In the genomic region with DNA sequence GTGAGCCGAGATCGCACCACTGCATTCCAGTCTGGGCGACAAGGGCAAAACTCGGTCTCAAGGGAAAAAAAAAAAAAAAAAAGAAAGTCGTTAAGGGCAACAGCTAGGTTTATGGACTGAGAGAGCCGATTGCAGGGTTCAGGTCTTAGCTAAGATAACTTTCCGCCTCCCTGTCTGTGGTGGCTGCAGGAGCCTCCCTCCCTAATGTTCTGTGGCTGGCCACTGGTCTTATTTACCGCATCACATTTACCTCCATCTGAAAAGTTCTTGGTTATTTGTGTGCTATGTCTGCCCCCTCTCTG, we compare ENCODE assay signal across 9 cellular contexts. TPM values are rescaled to one million over a fixed set of nuclear protein-coding genes. Genes with fewer than 3 reads are reported as not detected.
DNase-seq lines count a peak whose midpoint lies in the region; ATAC-seq, FAIRE-seq and TF ChIP-seq lines count a peak whose summit lies in the region.
"Had no signal": no experiment of that assay in that cellular context is flagged by ENCODE, and none has a peak within 500 bp of the region (broad histone marks: within the 10 kb centered on the region; RNA-seq: fewer than 3 reads in every experiment).

No MANE protein-coding gene starts in this region.

- FAIRE-seq in GM12878 (lab: Jason Lieb, UNC) (no peak), HTR-8/SVneo (lab: Jason Lieb, UNC) (no peak)
- FAIRE-seq: G401.6 had no signal

- RAD21 ChIA-PET in GM12878 (lab: Charles Lee; ENCODE audit: unreplicated experiment) = interaction anchor here (1.0 kb wide), 1 partner anchor 164 kb away, joined by 6 read pairs; no protein-coding TSS in a partner anchor

- DNase-seq in GM12878 (ENCODE audit: low read depth, low spot score) (no peak), activated gamma-delta T cell (lab: John Stamatoyannopoulos, UW) (no peak), NCI-H345 treated with DMSO at 0.1 percent for 48 hours (lab: John Stamatoyannopoulos, UW; ENCODE audit: unreplicated experiment) (no peak), NK-92 (lab: John Stamatoyannopoulos, UW; ENCODE audit: unreplicated experiment) (no peak), HTR-8/SVneo (ENCODE audit: insufficient read length, low spot score) (no peak)

- no peak for TF ChIP-seq POLR2A in GM12878 (IDR thresholded peaks at IDR 0.05; ENCODE audit: low read depth, low read length)

- in situ Hi-C loops in GM12878 (cut with MboI) = no loop called here

- CTCF ChIA-PET in GM12878 (lab: Yijun Ruan, JAX) = interaction anchor here (0.6 to 2.1 kb wide), 5 partner anchors 53 to 240 kb away, joined by 3 to 6 read pairs (median 3); partner anchors contain the start of gene REX1BD

- POLR2A ChIA-PET in GM12878 (lab: Charles Lee) = interaction anchor here (0.6 to 1.0 kb wide), 5 partner anchors 93 to 551 kb away, joined by 3 to 6 read pairs (median 3); partner anchors contain the start of genes COPE and DDX49

- peak overlapping the region; percentile 78 for H3K9ac ChIP-seq in GM12878 (ENCODE audit: control insufficient read depth, insufficient read depth, low read length)

- TF ChIP-seq CTCF in 22Rv1 (IDR thresholded peaks at IDR 0.05) = no peak
- TF ChIP-seq CTCF in GM12878 (IDR thresholded peaks at IDR 0.05 in 2 of 3, conservative IDR thresholded peaks at IDR 0.05 in 1 of 3; ENCODE audit: control insufficient read depth in 2 of 3, extremely low read depth in 1 of 3, insufficient read depth in 1 of 3, low read depth in 3 of 3, low read length in 3 of 3) = no peak; a peak in 1 of 6 replicates

- H3K36me3 ChIP-seq in GM12878 (ENCODE audit: control insufficient read depth in 2 of 2, insufficient read depth in 2 of 2, low read length in 1 of 2) (no peaks in the 10 kb centered on the region), mesodermal cell (ENCODE audit: control insufficient read depth, insufficient read depth, low read length) (no peaks in the 10 kb centered on the region)

- BruUV-seq in GM12878 (replicated peaks; lab: Mats Ljungman, UMichigan) = no TSS peak

- ATAC-seq in HG03196 (IDR thresholded peaks at IDR 0.05; ENCODE audit: unreplicated experiment) = peak; percentile 8
- ATAC-seq in GM12878 = no peak; the same call in 2 of the 3 replicates

- no peaks in the 10 kb centered on the region for H3K27me3 ChIP-seq in GM12878 (replicated peaks in 1 of 2; ENCODE audit: control insufficient read depth in 2 of 2, insufficient read depth in 2 of 2, low read length in 1 of 2)

- peak overlapping the region; percentile 58 for H3K27ac ChIP-seq in 22Rv1
- H3K27ac ChIP-seq in GM12878 (ENCODE audit: control insufficient read depth, insufficient read depth) = no peak overlapping the region
- peak overlapping the region; percentile 45 for H3K27ac ChIP-seq in mesodermal cell (ENCODE audit: low read depth, low read length, severe bottlenecking)

- H3K9me3 ChIP-seq in GM12878 (replicated peaks; ENCODE audit: control insufficient read depth, insufficient read depth, low read length) (no peaks in the 10 kb centered on the region), mesodermal cell (ENCODE audit: control insufficient read depth, low read length) (no peaks in the 10 kb centered on the region)

- peak overlapping the region; percentile 97 for H2AFZ ChIP-seq in GM12878 (ENCODE audit: control insufficient read depth, low read depth, low read length)

- TF ChIP-seq EP300 in GM12878 (IDR thresholded peaks at IDR 0.05; ENCODE audit: borderline replicate concordance in 1 of 2, control insufficient read depth in 1 of 2, low read depth in 2 of 2, low read length in 2 of 2) = no peak

- H4K20me1 ChIP-seq in GM12878 (ENCODE audit: control insufficient read depth, insufficient read depth) = no peaks in the 10 kb centered on the region

- peak overlapping the region; percentile 61 for H3K4me3 ChIP-seq in GM12878
- peak overlapping the region; percentile 49 for H3K4me3 ChIP-seq in mesodermal cell (ENCODE audit: extremely low read depth, insufficient read depth, low read length, poor library complexity, severe bottlenecking)

- peaks cover 12% of the 10 kb centered on the region for H3K4me1 ChIP-seq in GM12878 (ENCODE audit: control insufficient read depth, insufficient read depth, low read length)
- H3K4me1 ChIP-seq in mesodermal cell (ENCODE audit: control insufficient read depth, insufficient read depth, low read length, poor library complexity, severe bottlenecking) = peaks cover 5% of the 10 kb centered on the region

- SMC1A ChIA-PET in GM12878 (lab: Charles Lee; ENCODE audit: uncharacterized antibody, unreplicated experiment) = interaction anchor here (0.6 to 1.4 kb wide), 3 partner anchors 10 to 111 kb away, joined by 3 to 4 read pairs (median 3); partner anchors contain the start of gene UBA52

- H3K4me2 ChIP-seq in GM12878 (ENCODE audit: control insufficient read depth, insufficient read depth) = peak overlapping the region; percentile 98

- intact Hi-C loops in GM12878 (cut with micrococcal nuclease; ENCODE audit: unreplicated experiment) = loop anchor here (10.0 kb wide), 1 partner anchor 162 kb away; no protein-coding TSS in a partner anchor

- WGBS in GM12878 (ENCODE audit: insufficient coverage, insufficient replicate concordance, low lambda C conversion rate, missing lambda C conversion rate) = 34% methylated on average over 5 of the region's 8 CpGs
- WGBS in mesodermal cell (ENCODE audit: insufficient coverage in 2 of 2), 2 experiments = 86 to 94% methylated on average over 4 to 5 of the region's 8 CpGs

- no peak for TF ChIP-seq RAD21 in GM12878 (IDR thresholded peaks at IDR 0.05; ENCODE audit: insufficient read depth, low read depth, low read length)

- no peaks in the 10 kb centered on the region; the same call in 1 of the 2 replicates for H3K79me2 ChIP-seq in GM12878 (ENCODE audit: control insufficient read depth, insufficient read depth, low read length)

TF ChIP-seq in GM12878, 131 proteins besides CTCF, POLR2A, EP300 and RAD21:
- TF ChIP-seq EED (IDR thresholded peaks at IDR 0.05; ENCODE audit: low read depth) = no peak
- no peak for TF ChIP-seq ZNF207 (IDR thresholded peaks at IDR 0.05; ENCODE audit: borderline replicate concordance)
- TF ChIP-seq ZNF24 (IDR thresholded peaks at IDR 0.05) = no peak
- TF ChIP-seq, protein P1, sequence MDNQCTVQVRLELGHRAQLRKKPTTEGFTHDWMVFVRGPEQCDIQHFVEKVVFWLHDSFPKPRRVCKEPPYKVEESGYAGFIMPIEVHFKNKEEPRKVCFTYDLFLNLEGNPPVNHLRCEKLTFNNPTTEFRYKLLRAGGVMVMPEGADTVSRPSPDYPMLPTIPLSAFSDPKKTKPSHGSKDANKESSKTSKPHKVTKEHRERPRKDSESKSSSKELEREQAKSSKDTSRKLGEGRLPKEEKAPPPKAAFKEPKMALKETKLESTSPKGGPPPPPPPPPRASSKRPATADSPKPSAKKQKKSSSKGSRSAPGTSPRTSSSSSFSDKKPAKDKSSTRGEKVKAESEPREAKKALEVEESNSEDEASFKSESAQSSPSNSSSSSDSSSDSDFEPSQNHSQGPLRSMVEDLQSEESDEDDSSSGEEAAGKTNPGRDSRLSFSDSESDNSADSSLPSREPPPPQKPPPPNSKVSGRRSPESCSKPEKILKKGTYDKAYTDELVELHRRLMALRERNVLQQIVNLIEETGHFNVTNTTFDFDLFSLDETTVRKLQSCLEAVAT (IDR thresholded peaks at IDR 0.05) = 0 out of 2 replicates have a peak, but pooled peaks have one; percentile 12

RNA-seq across cellular contexts. Expression of gene CRTC1, which starts 0.7 kb away (rescaled TPM):
- total RNA-seq in GM12878 (2013; cell fraction: nucleolus; rRNA removed) = 6.6 and 7.9 TPM in 2 replicates
- total RNA-seq in GM12878 (2014; rRNA removed) = 0.82 and 1.3 TPM in 2 replicates
- total RNA-seq in GM12878 (2014; rRNA removed; fragmentation: Illumina TruSeq; extraction: Trizol) = 0.28 and 0.31 TPM in 2 replicates
- total RNA-seq in GM12878 (2021) = 3.5 and 4.6 TPM in 2 replicates
- polyA plus RNA-seq in GM12878 (2011; ENCODE audit: low read depth) = 0.39 TPM
- 0.37 and 0.50 TPM in 2 replicates for polyA plus RNA-seq in GM12878 (2011; rRNA removed)
- polyA plus RNA-seq in GM12878 (2011; cell fraction: cytosol; rRNA removed) = 0.37 and 1.1 TPM in 2 replicates
- 10.9 and 15.4 TPM in 2 replicates for polyA plus RNA-seq in GM12878 (2011; cell fraction: nucleus; rRNA removed)
- 2.2 and 2.5 TPM in 2 replicates for polyA plus RNA-seq in GM12878 (2012)
- 0.65 and 0.78 TPM in 2 replicates for polyA plus RNA-seq in GM12878 (2014; fragmentation: Illumina TruSeq; extraction: Trizol)
- polyA plus RNA-seq in GM12878 (2014; fragmentation: Nextera tagmentation; extraction: Ambion mirVana) = under 1 TPM in 1 of 2 experiments, not detected in 1; 0.02 TPM
- 2.5 and 2.6 TPM in 2 replicates for polyA plus RNA-seq in GM12878 (2014; rRNA removed)
- polyA plus RNA-seq in GM12878 (2016; fragmentation: Nextera tagmentation; extraction: Ambion mirVana) = 1 to 10 TPM; 1.1 TPM
- polyA minus RNA-seq in GM12878 (2011; rRNA and poly(A)+ RNA removed) = 0.29 and 0.93 TPM in 2 replicates
- polyA minus RNA-seq in GM12878 (2011; cell fraction: cytosol; rRNA and poly(A)+ RNA removed) = 1.1 and 1.5 TPM in 2 replicates
- polyA minus RNA-seq in GM12878 (2011; cell fraction: nucleus; rRNA and poly(A)+ RNA removed) = 1.8 and 3.9 TPM in 2 replicates
- polyA plus RNA-seq in mesodermal cell (2013, experiment 1 of 2) = 11.8 TPM
- polyA plus RNA-seq in mesodermal cell (2013, experiment 2 of 2) = 9.2 TPM

RNA-seq across cellular contexts. Expression of gene KLHL26, which starts 45.9 kb away (rescaled TPM):
- 5.7 and 6.7 TPM in 2 replicates for total RNA-seq in GM12878 (2013; cell fraction: nucleolus; rRNA removed)
- total RNA-seq in GM12878 (2014; rRNA removed) (3.6 and 5.6 TPM in 2 replicates), GM12878 (2014; rRNA removed; fragmentation: Illumina TruSeq; extraction: Trizol) (0.98 and 1.5 TPM in 2 replicates), GM12878 (2021) (12.9 and 14.6 TPM in 2 replicates)
- 1.0 TPM for polyA plus RNA-seq in GM12878 (2011; ENCODE audit: low read depth)
- polyA plus RNA-seq in GM12878 (2011; rRNA removed) (1.0 and 1.2 TPM in 2 replicates), GM12878 (2014; fragmentation: Illumina TruSeq; extraction: Trizol) (0.74 and 1.9 TPM in 2 replicates), GM12878 (2014; fragmentation: Nextera tagmentation; extraction: Ambion mirVana) (under 1 TPM; 0.18 to 0.35 TPM), GM12878 (2014; rRNA removed) (3.9 and 5.1 TPM in 2 replicates), GM12878 (2016; fragmentation: Nextera tagmentation; extraction: Ambion mirVana) (1 to 10 TPM; 8.0 to 8.1 TPM)
- polyA plus RNA-seq in GM12878 (2011; cell fraction: cytosol; rRNA removed) = 1.9 and 2.0 TPM in 2 replicates
- 5.8 and 8.9 TPM in 2 replicates for polyA plus RNA-seq in GM12878 (2011; cell fraction: nucleus; rRNA removed)
- polyA plus RNA-seq in GM12878 (2012) = 3.5 and 4.5 TPM in 2 replicates
- polyA minus RNA-seq in GM12878 (2011; rRNA and poly(A)+ RNA removed) = 4.6 and 5.2 TPM in 2 replicates
- polyA minus RNA-seq in GM12878 (2011; cell fraction: cytosol; rRNA and poly(A)+ RNA removed) = 2.5 and 5.2 TPM in 2 replicates
- 1.6 and 3.1 TPM in 2 replicates for polyA minus RNA-seq in GM12878 (2011; cell fraction: nucleus; rRNA and poly(A)+ RNA removed)
- polyA plus RNA-seq in mesodermal cell (2013, experiment 1 of 2) = 4.4 TPM
- polyA plus RNA-seq in mesodermal cell (2013, experiment 2 of 2) = 4.5 TPM
